In genomic region chr16:3950343-3951193, GRCh38 we compare ENCODE assay signal across 7 cellular contexts.
DNase-seq lines count a peak whose midpoint lies in the region; TF ChIP-seq lines count a peak whose summit lies in the region.

No MANE protein-coding gene starts in this region.

- peak overlapping the region in 2 of 4 donors; percentile 11 to 14 for H3K4me3 ChIP-seq in tibial nerve

- DNase-seq in HS-5 (ENCODE audit: low read depth) (peak; percentile 72), astrocyte of the hippocampus (ENCODE audit: low read depth, low spot score) (peak; percentile 92), kidney tubule cell (ENCODE audit: low spot score) (peak; percentile 65), tibial nerve (ENCODE audit: low spot score in 2 of 2) (peak; percentile 87 to 93), SK-N-DZ (ENCODE audit: low spot score) (no peak), amygdala (lab: John Stamatoyannopoulos, UW) (no peak), SKM-1 (lab: John Stamatoyannopoulos, UW; ENCODE audit: unreplicated experiment) (no peak)

- TF ChIP-seq CTCF in tibial nerve (IDR thresholded peaks at IDR 0.05), result no peak

- no peaks in the 10 kb centered on the region for H3K36me3 ChIP-seq in tibial nerve

- H3K9me3 ChIP-seq in tibial nerve, result no peaks in the 10 kb centered on the region

- peak in 1 of 2 donors; percentile 87 for TF ChIP-seq EP300 in tibial nerve (IDR thresholded peaks at IDR 0.05)

- 33 to 38% methylated on average over 32 of the region's 32 CpGs for WGBS in tibial nerve, 2 donors

- H3K27me3 ChIP-seq in tibial nerve, result no peaks in the 10 kb centered on the region

- peaks cover 0 to 58% (median 6%) of the 10 kb centered on the region in 4 donors for H3K4me1 ChIP-seq in tibial nerve

- peak overlapping the region; percentile 57 to 93 (median 80) for H3K27ac ChIP-seq in tibial nerve

- no peak for TF ChIP-seq POLR2A in tibial nerve (IDR thresholded peaks at IDR 0.05)

Comparison
In these comparisons a context has a peak if more than half of its experiments do, and no peak if none do; other contexts are left out.
1. DNase-seq: peak in HS-5 (single experiment), astrocyte of the hippocampus (single experiment), kidney tubule cell (single experiment) and tibial nerve (2 of 2); none in SK-N-DZ (single experiment), amygdala (0 of 56) and SKM-1 (single experiment).